1 cellular context compared by ENCODE assay signal in genomic region chr11:66677599-66678375, GRCh38.
TF ChIP-seq lines count a peak whose summit lies in the region.

Gene RBM4B (minus strand): TSS chr11:66677887. CDS start chr11:66677079, 808 bp downstream.

TF ChIP-seq in GM12878, 131 proteins besides CTCF, POLR2A, EP300 and RAD21 (continued from another document and continues in another):
- TF ChIP-seq ZNF592 (IDR thresholded peaks at IDR 0.05) (no peak), BRCA1 (IDR thresholded peaks at IDR 0.05; ENCODE audit: low read depth, low read length) (peak; percentile 71), CEBPZ (IDR thresholded peaks at IDR 0.05; ENCODE audit: low read depth, low read length) (no peak), PKNOX1 (IDR thresholded peaks at IDR 0.05) (peak; percentile 43; the same call in 1 of the 2 replicates), RB1 (IDR thresholded peaks at IDR 0.05; ENCODE audit: borderline replicate concordance) (no peak; the same call in 1 of the 2 replicates), MAX (IDR thresholded peaks at IDR 0.05; ENCODE audit: low read depth, low read length) (peak; percentile 69), IRF3 (IDR thresholded peaks at IDR 0.05) (no peak), HDAC6 (IDR thresholded peaks at IDR 0.05; ENCODE audit: unreplicated experiment) (no peak), NFIC (IDR thresholded peaks at IDR 0.05; ENCODE audit: low read depth, low read length) (no peak), ZZZ3 (IDR thresholded peaks at IDR 0.05; ENCODE audit: control insufficient read depth, insufficient read length, low read depth) (no peak), MXI1 (IDR thresholded peaks at IDR 0.05; ENCODE audit: low read depth, low read length) (peak; percentile 99), NR2C1 (IDR thresholded peaks at IDR 0.05) (no peak), GABPA (IDR thresholded peaks at IDR 0.05; ENCODE audit: low read depth) (no peak), E2F4 (IDR thresholded peaks at IDR 0.05; ENCODE audit: low read depth, low read length) (peak; percentile 76), ZSCAN29 (IDR thresholded peaks at IDR 0.05) (no peak), RUNX3 (IDR thresholded peaks at IDR 0.05; ENCODE audit: low read length) (peak; percentile 51), IKZF2 (IDR thresholded peaks at IDR 0.05) (no peak), CREM (IDR thresholded peaks at IDR 0.05; ENCODE audit: low read depth) (peak; percentile 82), RELA (IDR thresholded peaks at IDR 0.05; ENCODE audit: borderline replicate concordance, partially characterized antibody) (peak; percentile 67), E4F1 (IDR thresholded peaks at IDR 0.05; ENCODE audit: borderline replicate concordance, partially characterized antibody) (peak; percentile 11), HDAC2 (IDR thresholded peaks at IDR 0.05) (no peak), FOS (IDR thresholded peaks at IDR 0.05; ENCODE audit: borderline replicate concordance, extremely low read depth, insufficient read length) (no peak), LARP7 (IDR thresholded peaks at IDR 0.05) (no peak), PML (IDR thresholded peaks at IDR 0.05; ENCODE audit: low read length) (peak; percentile 81; the same call in 1 of the 2 replicates), CEBPB (IDR thresholded peaks at IDR 0.05; ENCODE audit: borderline replicate concordance in 1 of 2, low read depth in 2 of 2, low read length in 2 of 2) (no peak), HSF1 (IDR thresholded peaks at IDR 0.05; ENCODE audit: low read depth, low read length) (no peak), CHD2 (IDR thresholded peaks at IDR 0.05; ENCODE audit: borderline replicate concordance, low read depth, low read length) (peak; percentile 97), YBX1 (IDR thresholded peaks at IDR 0.05) (no peak), PRDM15 (CRISPR knock-in tag; IDR thresholded peaks at IDR 0.05) (no peak), NR2C2 (IDR thresholded peaks at IDR 0.05; ENCODE audit: borderline replicate concordance, control insufficient read depth, insufficient read length, low read depth) (no peak), TCF12 (IDR thresholded peaks at IDR 0.05; ENCODE audit: low read depth, low read length) (peak; percentile 59; the same call in 1 of the 2 replicates), SKIL (IDR thresholded peaks at IDR 0.05; ENCODE audit: low read depth, poor library complexity, severe bottlenecking) (no peak), ELK1 (IDR thresholded peaks at IDR 0.05; ENCODE audit: low read depth, low read length) (no peak)
